Comparison of ENCODE assay signal across 8 cellular contexts in the genomic region with DNA sequence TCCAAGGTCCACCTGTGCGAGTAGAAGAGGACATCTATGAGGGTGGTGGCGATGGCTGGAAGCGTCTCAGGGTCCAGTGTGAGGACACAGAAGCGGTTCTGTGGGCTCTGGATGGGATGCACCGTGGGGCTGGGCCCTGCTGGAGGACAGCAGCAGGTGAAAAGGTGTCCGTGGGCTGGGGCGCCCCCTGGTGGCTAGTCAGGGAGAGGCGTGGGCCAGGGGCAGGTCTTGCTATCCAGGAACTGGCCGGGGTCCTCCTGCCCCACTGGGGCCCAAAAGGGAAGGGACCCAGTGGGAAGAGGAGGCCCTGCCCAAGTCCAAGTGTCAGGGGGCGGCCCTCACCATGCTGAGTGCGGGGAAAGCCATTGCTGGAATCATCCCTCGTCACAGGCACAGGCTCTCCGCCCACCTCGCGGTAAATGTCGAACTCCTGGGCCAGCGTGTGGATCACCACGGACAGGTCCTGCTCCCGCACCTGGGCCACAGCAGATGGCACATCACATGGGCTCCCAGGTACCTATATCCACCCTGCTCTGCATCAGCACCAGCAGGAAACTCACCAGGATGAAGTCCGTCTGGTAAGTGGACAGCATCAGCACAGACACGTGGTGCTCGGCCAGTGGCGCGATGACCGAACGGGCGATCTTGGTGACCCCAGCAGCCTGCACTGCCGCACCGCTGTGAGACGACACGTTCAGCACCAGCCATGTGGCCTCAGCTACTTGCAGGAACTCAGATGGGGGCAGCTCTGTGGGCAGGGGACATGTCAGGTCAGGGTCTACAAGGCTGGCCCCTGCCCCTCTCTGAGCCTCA. TPM values are rescaled to one million over a fixed set of nuclear protein-coding genes. Genes with fewer than 3 reads are reported as not detected.
DNase-seq lines count a peak whose midpoint lies in the region; ATAC-seq and TF ChIP-seq lines count a peak whose summit lies in the region.

No MANE protein-coding gene starts in this region.

- peak overlapping the region; percentile 62 for H3K27ac Mint-ChIP-seq in activated CD4-positive, alpha-beta memory T cell treated with anti-CD3 and anti-CD28 coated beads, Interleukin-2, amount 10 ng/mL, durations not matched to agents 7 days and 5 days
- H3K27ac Mint-ChIP-seq in effector memory CD8-positive, alpha-beta T cell: no peak overlapping the region
- no peak overlapping the region for H3K27ac Mint-ChIP-seq in nephron
- peak overlapping the region in 1 of 2 donors; percentile 79 for H3K27ac Mint-ChIP-seq in stimulated activated naive CD8-positive, alpha-beta T cell treated with anti-CD3 and anti-CD28 coated beads, Interleukin-15, amount 100 ng/mL, for 72 hours

- CTCF ChIA-PET in activated CD4-positive, alpha-beta memory T cell treated with anti-CD3 and anti-CD28 coated beads, Interleukin-2, amount 10 ng/mL, durations not matched to agents 7 days and 5 days (lab: Charles Lee): interaction anchor here (0.7 to 10.7 kb wide), 48 partner anchors 10 to 363 kb away, joined by 3 to 185 read pairs (median 10); partner anchors contain the start of genes CCDC157, LIF, MTFP1 and OSM

- ATAC-seq in effector memory CD8-positive, alpha-beta T cell (replicated peaks): peak; percentile 36
- peak; percentile 51 for ATAC-seq in stimulated activated naive CD8-positive, alpha-beta T cell treated with anti-CD3 and anti-CD28 coated beads, Interleukin-15, amount 100 ng/mL, for 72 hours
- no peak for ATAC-seq in GM21723 (IDR thresholded peaks at IDR 0.05; ENCODE audit: unreplicated experiment)

- POLR2A ChIA-PET in activated CD4-positive, alpha-beta memory T cell treated with anti-CD3 and anti-CD28 coated beads, Interleukin-2, amount 10 ng/mL, durations not matched to agents 7 days and 5 days (lab: Charles Lee): interaction anchor here (0.6 to 16.4 kb wide), 15 partner anchors 14 to 182 kb away, joined by 3 to 253 read pairs (median 15); partner anchors contain the start of genes CCDC157, OSM, RNF215 and SF3A1

- H3K27me3 Mint-ChIP-seq in activated CD4-positive, alpha-beta memory T cell treated with anti-CD3 and anti-CD28 coated beads, Interleukin-2, amount 10 ng/mL, durations not matched to agents 7 days and 5 days: no peaks in the 10 kb centered on the region
- H3K27me3 Mint-ChIP-seq in effector memory CD8-positive, alpha-beta T cell: no peaks in the 10 kb centered on the region
- no peaks in the 10 kb centered on the region for H3K27me3 Mint-ChIP-seq in nephron (ENCODE audit: low read depth)
- no peaks in the 10 kb centered on the region for H3K27me3 Mint-ChIP-seq in stimulated activated naive CD8-positive, alpha-beta T cell treated with anti-CD3 and anti-CD28 coated beads, Interleukin-15, amount 100 ng/mL, for 72 hours

- no peak overlapping the region for H3K4me3 Mint-ChIP-seq in activated CD4-positive, alpha-beta memory T cell treated with anti-CD3 and anti-CD28 coated beads, Interleukin-2, amount 10 ng/mL, durations not matched to agents 7 days and 5 days
- peak overlapping the region in 1 of 2 donors; percentile 94 for H3K4me3 Mint-ChIP-seq in effector memory CD8-positive, alpha-beta T cell
- peak overlapping the region; percentile 45 to 68 (median 66) for H3K4me3 Mint-ChIP-seq in nephron
- no peak overlapping the region for H3K4me3 Mint-ChIP-seq in stimulated activated naive CD8-positive, alpha-beta T cell treated with anti-CD3 and anti-CD28 coated beads, Interleukin-15, amount 100 ng/mL, for 72 hours

- no peaks in the 10 kb centered on the region for H3K9me3 Mint-ChIP-seq in activated CD4-positive, alpha-beta memory T cell treated with anti-CD3 and anti-CD28 coated beads, Interleukin-2, amount 10 ng/mL, durations not matched to agents 7 days and 5 days
- no peaks in the 10 kb centered on the region for H3K9me3 Mint-ChIP-seq in effector memory CD8-positive, alpha-beta T cell
- no peaks in the 10 kb centered on the region for H3K9me3 Mint-ChIP-seq in nephron
- no peaks in the 10 kb centered on the region for H3K9me3 Mint-ChIP-seq in stimulated activated naive CD8-positive, alpha-beta T cell treated with anti-CD3 and anti-CD28 coated beads, Interleukin-15, amount 100 ng/mL, for 72 hours

- peak; percentile 82 to 85 (median 85) for TF ChIP-seq CTCF in nephron (IDR thresholded peaks at IDR 0.05; ENCODE audit: unreplicated experiment in 3 of 3)

- peaks cover 85% of the 10 kb centered on the region for H3K4me1 Mint-ChIP-seq in activated CD4-positive, alpha-beta memory T cell treated with anti-CD3 and anti-CD28 coated beads, Interleukin-2, amount 10 ng/mL, durations not matched to agents 7 days and 5 days
- peaks cover 28 to 40% of the 10 kb centered on the region in 2 donors for H3K4me1 Mint-ChIP-seq in effector memory CD8-positive, alpha-beta T cell (ENCODE audit: low read depth in 2 of 2)
- H3K4me1 Mint-ChIP-seq in nephron: peaks cover 13% of the 10 kb centered on the region
- H3K4me1 Mint-ChIP-seq in stimulated activated naive CD8-positive, alpha-beta T cell treated with anti-CD3 and anti-CD28 coated beads, Interleukin-15, amount 100 ng/mL, for 72 hours: peaks cover 63% of the 10 kb centered on the region

- DNase-seq in NCI-H2227 (lab: John Stamatoyannopoulos, UW; ENCODE audit: unreplicated experiment) (peak; percentile 60), NCI-H2227 treated with DMSO at 0.1 percent for 48 hours (lab: John Stamatoyannopoulos, UW) (no peak), NCI-H345 treated with DMSO at 0.1 percent for 48 hours (lab: John Stamatoyannopoulos, UW; ENCODE audit: unreplicated experiment) (peak; percentile 13)
- peak; percentile 90 for DNase-seq in activated CD4-positive, alpha-beta memory T cell treated with anti-CD3 and anti-CD28 coated beads, Interleukin-2, amount 10 ng/mL, durations not matched to agents 7 days and 5 days
- peak; percentile 83 to 86 (median 86) for DNase-seq in effector memory CD8-positive, alpha-beta T cell
- DNase-seq in stimulated activated naive CD8-positive, alpha-beta T cell treated with anti-CD3 and anti-CD28 coated beads, Interleukin-15, amount 100 ng/mL, for 72 hours: peak; percentile 87 to 88

- H3K36me3 Mint-ChIP-seq in activated CD4-positive, alpha-beta memory T cell treated with anti-CD3 and anti-CD28 coated beads, Interleukin-2, amount 10 ng/mL, durations not matched to agents 7 days and 5 days (ENCODE audit: low read depth): peaks cover 17% of the 10 kb centered on the region
- peaks cover 27% of the 10 kb centered on the region for H3K36me3 Mint-ChIP-seq in effector memory CD8-positive, alpha-beta T cell (ENCODE audit: insufficient read depth)
- H3K36me3 Mint-ChIP-seq in nephron (ENCODE audit: low read depth): no peaks in the 10 kb centered on the region

RNA-seq across cellular contexts. Expression of gene CASTOR1, which starts 2.3 kb away (rescaled TPM):
- 10 to 100 TPM; 14.2 to 14.6 TPM for total RNA-seq in activated CD4-positive, alpha-beta memory T cell treated with anti-CD3 and anti-CD28 coated beads, Interleukin-2, amount 10 ng/mL, durations not matched to agents 7 days and 5 days

RNA-seq across cellular contexts. Expression of gene OSM, which starts 20.4 kb away (rescaled TPM):
- total RNA-seq in activated CD4-positive, alpha-beta memory T cell treated with anti-CD3 and anti-CD28 coated beads, Interleukin-2, amount 10 ng/mL, durations not matched to agents 7 days and 5 days: 100 to 1,000 TPM; 103 to 107 TPM

RNA-seq across cellular contexts. Expression of gene TBC1D10A, which starts 39.7 kb away (rescaled TPM):
- total RNA-seq in activated CD4-positive, alpha-beta memory T cell treated with anti-CD3 and anti-CD28 coated beads, Interleukin-2, amount 10 ng/mL, durations not matched to agents 7 days and 5 days: 10 to 100 TPM; 37.9 to 41.6 TPM

RNA-seq across cellular contexts. Expression of gene LIF, which starts 40.5 kb away (rescaled TPM):
- total RNA-seq in activated CD4-positive, alpha-beta memory T cell treated with anti-CD3 and anti-CD28 coated beads, Interleukin-2, amount 10 ng/mL, durations not matched to agents 7 days and 5 days: 10 to 100 TPM; 94.6 to 94.8 TPM

Comparison
In these comparisons a context has a peak if more than half of its experiments do, and no peak if none do; other contexts are left out.
1. H3K4me3 Mint-ChIP-seq: peak in nephron (3 of 3); none in activated CD4-positive, alpha-beta memory T cell treated with anti-CD3 and anti-CD28 coated beads, Interleukin-2, amount 10 ng/mL, durations not matched to agents 7 days and 5 days (single experiment) and stimulated activated naive CD8-positive, alpha-beta T cell treated with anti-CD3 and anti-CD28 coated beads, Interleukin-15, amount 100 ng/mL, for 72 hours (0 of 2).